ENCODE assay signal across 9 cellular contexts in genomic region chr11:12444601-12445000, GRCh38.
"Had no signal": no experiment of that assay in that cellular context is flagged by ENCODE, and none has a peak within 500 bp of the region (broad histone marks: within the 10 kb centered on the region; RNA-seq: fewer than 3 reads in every experiment).

No MANE protein-coding gene starts in this region.

- H3K27ac ChIP-seq: GM23248, HL-60 had no signal

- DNase-seq: GM23248, H7, HFFc6, KBM-7 had no signal

- H3K9me3 Mint-ChIP-seq: HFFc6 had no signal

- H3K4me3 ChIP-seq: GM23248, HAP-1 had no signal

- H3K4me3 Mint-ChIP-seq: HFFc6, IgD-negative memory B cell had no signal

- FAIRE-seq: H1, HepG2 had no signal

- H2AFZ ChIP-seq: GM23248 had no signal

- H3K9ac ChIP-seq: GM23248 had no signal

- H3K36me3 ChIP-seq: HAP-1 had no signal

- H3K9me3 ChIP-seq: HAP-1 had no signal

- H3K27ac Mint-ChIP-seq: HFFc6, IgD-negative memory B cell had no signal
